ENCODE assay signal across 1 cellular context in the genomic region with DNA sequence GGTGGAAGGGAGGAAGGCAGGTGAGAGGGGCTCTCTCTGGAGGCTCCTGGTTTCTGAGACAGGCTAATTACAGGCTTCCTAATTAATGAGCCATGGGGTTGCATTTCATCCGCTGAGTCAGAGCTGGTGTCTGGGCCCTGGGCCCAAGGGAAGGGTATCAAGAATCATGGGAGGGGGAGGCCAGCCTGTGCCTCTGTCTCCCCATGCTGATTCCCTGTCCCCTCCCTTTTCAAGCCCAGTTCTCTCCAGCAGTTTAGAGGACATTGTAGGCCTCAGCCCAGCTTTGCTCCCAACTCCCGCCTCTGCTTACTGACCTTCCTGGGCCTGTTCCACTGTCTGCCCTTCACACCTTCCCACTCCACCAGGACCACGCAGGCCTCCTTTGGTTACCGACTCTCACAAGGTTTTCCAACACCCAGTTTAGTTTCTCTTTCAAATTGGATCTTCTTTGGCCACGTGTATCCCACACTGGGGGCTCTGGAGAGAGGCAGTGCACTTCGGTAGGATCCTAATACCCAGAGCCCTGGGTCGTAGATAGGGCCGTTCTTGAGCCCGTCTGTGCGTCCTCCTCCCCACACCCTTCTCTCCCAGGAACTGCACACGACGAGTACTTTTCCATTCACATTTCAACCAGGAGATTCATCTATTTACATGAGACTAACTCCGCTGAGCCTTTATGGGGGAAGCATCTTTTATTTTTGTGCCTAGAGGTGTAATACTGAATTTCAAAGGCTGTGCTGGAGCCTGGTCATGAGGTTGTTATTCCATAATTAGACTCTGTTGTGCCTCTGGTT.
TF ChIP-seq lines count a peak whose summit lies in the region.

No MANE protein-coding gene starts in this region.

TF ChIP-seq in HepG2, 621 proteins besides CTCF, POLR2A, EP300 and RAD21 (continues in another document):
- no peak for TF ChIP-seq MAFK (conservative IDR thresholded peaks at IDR 0.05 in 1 of 2, IDR thresholded peaks at IDR 0.05 in 1 of 2; ENCODE audit: low read length in 2 of 2)
- TF ChIP-seq, protein P1, sequence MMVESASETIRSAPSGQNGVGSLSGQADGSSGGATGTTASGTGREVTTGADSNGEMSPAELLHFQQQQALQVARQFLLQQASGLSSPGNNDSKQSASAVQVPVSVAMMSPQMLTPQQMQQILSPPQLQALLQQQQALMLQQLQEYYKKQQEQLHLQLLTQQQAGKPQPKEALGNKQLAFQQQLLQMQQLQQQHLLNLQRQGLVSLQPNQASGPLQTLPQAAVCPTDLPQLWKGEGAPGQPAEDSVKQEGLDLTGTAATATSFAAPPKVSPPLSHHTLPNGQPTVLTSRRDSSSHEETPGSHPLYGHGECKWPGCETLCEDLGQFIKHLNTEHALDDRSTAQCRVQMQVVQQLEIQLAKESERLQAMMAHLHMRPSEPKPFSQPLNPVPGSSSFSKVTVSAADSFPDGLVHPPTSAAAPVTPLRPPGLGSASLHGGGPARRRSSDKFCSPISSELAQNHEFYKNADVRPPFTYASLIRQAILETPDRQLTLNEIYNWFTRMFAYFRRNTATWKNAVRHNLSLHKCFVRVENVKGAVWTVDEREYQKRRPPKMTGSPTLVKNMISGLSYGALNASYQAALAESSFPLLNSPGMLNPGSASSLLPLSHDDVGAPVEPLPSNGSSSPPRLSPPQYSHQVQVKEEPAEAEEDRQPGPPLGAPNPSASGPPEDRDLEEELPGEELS (CRISPR knock-in tag; IDR thresholded peaks at IDR 0.05), result no peak
- no peak for TF ChIP-seq NAIF1 (CRISPR knock-in tag; IDR thresholded peaks at IDR 0.05; ENCODE audit: borderline replicate concordance)
- no peak for TF ChIP-seq ZNF235 (CRISPR knock-in tag; IDR thresholded peaks at IDR 0.05; ENCODE audit: borderline replicate concordance)
- 0 out of 2 replicates have a peak, but pooled peaks have one; percentile 7 for TF ChIP-seq ZNF709 (CRISPR knock-in tag; IDR thresholded peaks at IDR 0.05)
- TF ChIP-seq, protein P2, sequence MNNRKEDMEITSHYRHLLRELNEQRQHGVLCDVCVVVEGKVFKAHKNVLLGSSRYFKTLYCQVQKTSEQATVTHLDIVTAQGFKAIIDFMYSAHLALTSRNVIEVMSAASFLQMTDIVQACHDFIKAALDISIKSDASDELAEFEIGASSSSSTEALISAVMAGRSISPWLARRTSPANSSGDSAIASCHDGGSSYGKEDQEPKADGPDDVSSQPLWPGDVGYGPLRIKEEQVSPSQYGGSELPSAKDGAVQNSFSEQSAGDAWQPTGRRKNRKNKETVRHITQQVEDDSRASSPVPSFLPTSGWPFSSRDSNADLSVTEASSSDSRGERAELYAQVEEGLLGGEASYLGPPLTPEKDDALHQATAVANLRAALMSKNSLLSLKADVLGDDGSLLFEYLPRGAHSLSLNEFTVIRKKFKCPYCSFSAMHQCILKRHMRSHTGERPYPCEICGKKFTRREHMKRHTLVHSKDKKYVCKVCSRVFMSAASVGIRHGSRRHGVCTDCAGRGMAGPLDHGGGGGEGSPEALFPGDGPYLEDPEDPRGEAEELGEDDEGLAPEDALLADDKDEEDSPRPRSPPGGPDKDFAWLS (CRISPR knock-in tag; IDR thresholded peaks at IDR 0.05; ENCODE audit: borderline replicate concordance), result no peak
- 0 out of 2 replicates have a peak, but pooled peaks have one; percentile 36 for TF ChIP-seq MYC (CRISPR knock-in tag; IDR thresholded peaks at IDR 0.05; ENCODE audit: borderline replicate concordance)
- TF ChIP-seq HNRNPK (IDR thresholded peaks at IDR 0.05; ENCODE audit: low read depth, low read length, poor library complexity, severe bottlenecking), result no peak
- TF ChIP-seq RNF2 (conservative IDR thresholded peaks at IDR 0.05; ENCODE audit: low read depth), result no peak
- 0 out of 2 replicates have a peak, but pooled peaks have one; percentile 0 for TF ChIP-seq YEATS2 (CRISPR knock-in tag; IDR thresholded peaks at IDR 0.05; ENCODE audit: borderline replicate concordance)
- no peak for TF ChIP-seq CHCHD3 (CRISPR knock-in tag; IDR thresholded peaks at IDR 0.05)
- no peak for TF ChIP-seq CBFB (CRISPR knock-in tag; IDR thresholded peaks at IDR 0.05)
- TF ChIP-seq HNRNPL (IDR thresholded peaks at IDR 0.05; ENCODE audit: low read depth, low read length), result no peak
- TF ChIP-seq TBX2 (CRISPR knock-in tag; IDR thresholded peaks at IDR 0.05; ENCODE audit: borderline replicate concordance), result peak; percentile 53; the same call in 1 of the 2 replicates
- TF ChIP-seq, protein P3, sequence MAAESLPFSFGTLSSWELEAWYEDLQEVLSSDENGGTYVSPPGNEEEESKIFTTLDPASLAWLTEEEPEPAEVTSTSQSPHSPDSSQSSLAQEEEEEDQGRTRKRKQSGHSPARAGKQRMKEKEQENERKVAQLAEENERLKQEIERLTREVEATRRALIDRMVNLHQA (CRISPR knock-in tag; IDR thresholded peaks at IDR 0.05), result no peak
- TF ChIP-seq HMGA1 (CRISPR knock-in tag; conservative IDR thresholded peaks at IDR 0.05), result 0 out of 2 replicates have a peak, but pooled peaks have one; percentile 50
- no peak for TF ChIP-seq RFX5 (IDR thresholded peaks at IDR 0.05; ENCODE audit: low read depth, low read length)
- TF ChIP-seq FOSL2 (CRISPR knock-in tag; IDR thresholded peaks at IDR 0.05), result 0 out of 2 replicates have a peak, but pooled peaks have one; percentile 5
- TF ChIP-seq MAFF (IDR thresholded peaks at IDR 0.05; ENCODE audit: low read depth, low read length), result no peak
- TF ChIP-seq, protein P4, sequence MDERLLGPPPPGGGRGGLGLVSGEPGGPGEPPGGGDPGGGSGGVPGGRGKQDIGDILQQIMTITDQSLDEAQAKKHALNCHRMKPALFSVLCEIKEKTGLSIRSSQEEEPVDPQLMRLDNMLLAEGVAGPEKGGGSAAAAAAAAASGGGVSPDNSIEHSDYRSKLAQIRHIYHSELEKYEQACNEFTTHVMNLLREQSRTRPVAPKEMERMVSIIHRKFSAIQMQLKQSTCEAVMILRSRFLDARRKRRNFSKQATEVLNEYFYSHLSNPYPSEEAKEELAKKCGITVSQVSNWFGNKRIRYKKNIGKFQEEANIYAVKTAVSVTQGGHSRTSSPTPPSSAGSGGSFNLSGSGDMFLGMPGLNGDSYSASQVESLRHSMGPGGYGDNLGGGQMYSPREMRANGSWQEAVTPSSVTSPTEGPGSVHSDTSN (CRISPR knock-in tag; IDR thresholded peaks at IDR 0.05), result no peak
- TF ChIP-seq, protein P5, sequence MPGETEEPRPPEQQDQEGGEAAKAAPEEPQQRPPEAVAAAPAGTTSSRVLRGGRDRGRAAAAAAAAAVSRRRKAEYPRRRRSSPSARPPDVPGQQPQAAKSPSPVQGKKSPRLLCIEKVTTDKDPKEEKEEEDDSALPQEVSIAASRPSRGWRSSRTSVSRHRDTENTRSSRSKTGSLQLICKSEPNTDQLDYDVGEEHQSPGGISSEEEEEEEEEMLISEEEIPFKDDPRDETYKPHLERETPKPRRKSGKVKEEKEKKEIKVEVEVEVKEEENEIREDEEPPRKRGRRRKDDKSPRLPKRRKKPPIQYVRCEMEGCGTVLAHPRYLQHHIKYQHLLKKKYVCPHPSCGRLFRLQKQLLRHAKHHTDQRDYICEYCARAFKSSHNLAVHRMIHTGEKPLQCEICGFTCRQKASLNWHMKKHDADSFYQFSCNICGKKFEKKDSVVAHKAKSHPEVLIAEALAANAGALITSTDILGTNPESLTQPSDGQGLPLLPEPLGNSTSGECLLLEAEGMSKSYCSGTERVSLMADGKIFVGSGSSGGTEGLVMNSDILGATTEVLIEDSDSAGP (CRISPR knock-in tag; IDR thresholded peaks at IDR 0.05; ENCODE audit: borderline replicate concordance), result peak; percentile 42; the same call in 1 of the 2 replicates
- peak; percentile 14; the same call in 1 of the 2 replicates for TF ChIP-seq TOPORS (CRISPR knock-in tag; IDR thresholded peaks at IDR 0.05)
- TF ChIP-seq, protein P6, sequence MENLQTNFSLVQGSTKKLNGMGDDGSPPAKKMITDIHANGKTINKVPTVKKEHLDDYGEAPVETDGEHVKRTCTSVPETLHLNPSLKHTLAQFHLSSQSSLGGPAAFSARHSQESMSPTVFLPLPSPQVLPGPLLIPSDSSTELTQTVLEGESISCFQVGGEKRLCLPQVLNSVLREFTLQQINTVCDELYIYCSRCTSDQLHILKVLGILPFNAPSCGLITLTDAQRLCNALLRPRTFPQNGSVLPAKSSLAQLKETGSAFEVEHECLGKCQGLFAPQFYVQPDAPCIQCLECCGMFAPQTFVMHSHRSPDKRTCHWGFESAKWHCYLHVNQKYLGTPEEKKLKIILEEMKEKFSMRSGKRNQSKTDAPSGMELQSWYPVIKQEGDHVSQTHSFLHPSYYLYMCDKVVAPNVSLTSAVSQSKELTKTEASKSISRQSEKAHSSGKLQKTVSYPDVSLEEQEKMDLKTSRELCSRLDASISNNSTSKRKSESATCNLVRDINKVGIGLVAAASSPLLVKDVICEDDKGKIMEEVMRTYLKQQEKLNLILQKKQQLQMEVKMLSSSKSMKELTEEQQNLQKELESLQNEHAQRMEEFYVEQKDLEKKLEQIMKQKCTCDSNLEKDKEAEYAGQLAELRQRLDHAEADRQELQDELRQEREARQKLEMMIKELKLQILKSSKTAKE (CRISPR knock-in tag; IDR thresholded peaks at IDR 0.05; ENCODE audit: borderline replicate concordance), result no peak
- TF ChIP-seq ZNF335 (CRISPR knock-in tag; IDR thresholded peaks at IDR 0.05), result no peak
- TF ChIP-seq, protein P7, sequence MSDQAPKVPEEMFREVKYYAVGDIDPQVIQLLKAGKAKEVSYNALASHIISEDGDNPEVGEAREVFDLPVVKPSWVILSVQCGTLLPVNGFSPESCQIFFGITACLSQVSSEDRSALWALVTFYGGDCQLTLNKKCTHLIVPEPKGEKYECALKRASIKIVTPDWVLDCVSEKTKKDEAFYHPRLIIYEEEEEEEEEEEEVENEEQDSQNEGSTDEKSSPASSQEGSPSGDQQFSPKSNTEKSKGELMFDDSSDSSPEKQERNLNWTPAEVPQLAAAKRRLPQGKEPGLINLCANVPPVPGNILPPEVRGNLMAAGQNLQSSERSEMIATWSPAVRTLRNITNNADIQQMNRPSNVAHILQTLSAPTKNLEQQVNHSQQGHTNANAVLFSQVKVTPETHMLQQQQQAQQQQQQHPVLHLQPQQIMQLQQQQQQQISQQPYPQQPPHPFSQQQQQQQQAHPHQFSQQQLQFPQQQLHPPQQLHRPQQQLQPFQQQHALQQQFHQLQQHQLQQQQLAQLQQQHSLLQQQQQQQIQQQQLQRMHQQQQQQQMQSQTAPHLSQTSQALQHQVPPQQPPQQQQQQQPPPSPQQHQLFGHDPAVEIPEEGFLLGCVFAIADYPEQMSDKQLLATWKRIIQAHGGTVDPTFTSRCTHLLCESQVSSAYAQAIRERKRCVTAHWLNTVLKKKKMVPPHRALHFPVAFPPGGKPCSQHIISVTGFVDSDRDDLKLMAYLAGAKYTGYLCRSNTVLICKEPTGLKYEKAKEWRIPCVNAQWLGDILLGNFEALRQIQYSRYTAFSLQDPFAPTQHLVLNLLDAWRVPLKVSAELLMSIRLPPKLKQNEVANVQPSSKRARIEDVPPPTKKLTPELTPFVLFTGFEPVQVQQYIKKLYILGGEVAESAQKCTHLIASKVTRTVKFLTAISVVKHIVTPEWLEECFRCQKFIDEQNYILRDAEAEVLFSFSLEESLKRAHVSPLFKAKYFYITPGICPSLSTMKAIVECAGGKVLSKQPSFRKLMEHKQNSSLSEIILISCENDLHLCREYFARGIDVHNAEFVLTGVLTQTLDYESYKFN (CRISPR knock-in tag; conservative IDR thresholded peaks at IDR 0.05), result no peak
- TF ChIP-seq SMAD1 (CRISPR knock-in tag; IDR thresholded peaks at IDR 0.05; ENCODE audit: borderline replicate concordance, low read depth), result 0 out of 2 replicates have a peak, but pooled peaks have one; percentile 17
- peak; percentile 23; the same call in 1 of the 2 replicates for TF ChIP-seq PHF8 (CRISPR knock-in tag; IDR thresholded peaks at IDR 0.05)
- TF ChIP-seq, protein P8, sequence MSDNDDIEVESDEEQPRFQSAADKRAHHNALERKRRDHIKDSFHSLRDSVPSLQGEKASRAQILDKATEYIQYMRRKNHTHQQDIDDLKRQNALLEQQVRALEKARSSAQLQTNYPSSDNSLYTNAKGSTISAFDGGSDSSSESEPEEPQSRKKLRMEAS (IDR thresholded peaks at IDR 0.05), result peak; percentile 51
- TF ChIP-seq, protein P9, sequence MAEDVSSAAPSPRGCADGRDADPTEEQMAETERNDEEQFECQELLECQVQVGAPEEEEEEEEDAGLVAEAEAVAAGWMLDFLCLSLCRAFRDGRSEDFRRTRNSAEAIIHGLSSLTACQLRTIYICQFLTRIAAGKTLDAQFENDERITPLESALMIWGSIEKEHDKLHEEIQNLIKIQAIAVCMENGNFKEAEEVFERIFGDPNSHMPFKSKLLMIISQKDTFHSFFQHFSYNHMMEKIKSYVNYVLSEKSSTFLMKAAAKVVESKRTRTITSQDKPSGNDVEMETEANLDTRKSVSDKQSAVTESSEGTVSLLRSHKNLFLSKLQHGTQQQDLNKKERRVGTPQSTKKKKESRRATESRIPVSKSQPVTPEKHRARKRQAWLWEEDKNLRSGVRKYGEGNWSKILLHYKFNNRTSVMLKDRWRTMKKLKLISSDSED (CRISPR knock-in tag; IDR thresholded peaks at IDR 0.05), result 0 out of 2 replicates have a peak, but pooled peaks have one; percentile 50
- 0 out of 2 replicates have a peak, but pooled peaks have one; percentile 1 for TF ChIP-seq ZNF230 (CRISPR knock-in tag; IDR thresholded peaks at IDR 0.05)
- no peak for TF ChIP-seq HNF4A (CRISPR knock-in tag; IDR thresholded peaks at IDR 0.05)
- TF ChIP-seq CC2D1A (CRISPR knock-in tag; IDR thresholded peaks at IDR 0.05), result no peak
- TF ChIP-seq, protein P10, sequence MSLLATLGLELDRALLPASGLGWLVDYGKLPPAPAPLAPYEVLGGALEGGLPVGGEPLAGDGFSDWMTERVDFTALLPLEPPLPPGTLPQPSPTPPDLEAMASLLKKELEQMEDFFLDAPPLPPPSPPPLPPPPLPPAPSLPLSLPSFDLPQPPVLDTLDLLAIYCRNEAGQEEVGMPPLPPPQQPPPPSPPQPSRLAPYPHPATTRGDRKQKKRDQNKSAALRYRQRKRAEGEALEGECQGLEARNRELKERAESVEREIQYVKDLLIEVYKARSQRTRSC (CRISPR knock-in tag; IDR thresholded peaks at IDR 0.05; ENCODE audit: low read depth), result no peak
- no peak for TF ChIP-seq SALL2 (CRISPR knock-in tag; IDR thresholded peaks at IDR 0.05)
- 0 out of 2 replicates have a peak, but pooled peaks have one; percentile 8 for TF ChIP-seq ARID2 (CRISPR knock-in tag; IDR thresholded peaks at IDR 0.05; ENCODE audit: borderline replicate concordance)
- TF ChIP-seq ZNF619 (CRISPR knock-in tag; IDR thresholded peaks at IDR 0.05), result 0 out of 2 replicates have a peak, but pooled peaks have one; percentile 51
- TF ChIP-seq ZFX (CRISPR knock-in tag; IDR thresholded peaks at IDR 0.05; ENCODE audit: low read depth), result peak; percentile 63
- no peak for TF ChIP-seq ZBTB42 (CRISPR knock-in tag; IDR thresholded peaks at IDR 0.05)
- TF ChIP-seq NCOA1 (CRISPR knock-in tag; IDR thresholded peaks at IDR 0.05), result no peak
- TF ChIP-seq, protein P11, sequence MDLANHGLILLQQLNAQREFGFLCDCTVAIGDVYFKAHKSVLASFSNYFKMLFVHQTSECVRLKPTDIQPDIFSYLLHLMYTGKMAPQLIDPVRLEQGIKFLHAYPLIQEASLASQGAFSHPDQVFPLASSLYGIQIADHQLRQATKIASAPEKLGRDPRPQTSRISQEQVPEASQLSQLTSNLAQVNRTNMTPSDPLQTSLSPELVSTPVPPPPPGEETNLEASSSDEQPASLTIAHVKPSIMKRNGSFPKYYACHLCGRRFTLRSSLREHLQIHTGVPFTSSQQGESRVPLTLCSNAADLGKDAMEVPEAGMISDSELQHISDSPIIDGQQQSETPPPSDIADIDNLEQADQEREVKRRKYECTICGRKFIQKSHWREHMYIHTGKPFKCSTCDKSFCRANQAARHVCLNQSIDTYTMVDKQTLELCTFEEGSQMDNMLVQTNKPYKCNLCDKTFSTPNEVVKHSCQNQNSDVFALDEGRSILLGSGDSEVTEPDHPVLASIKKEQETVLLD (CRISPR knock-in tag; IDR thresholded peaks at IDR 0.05; ENCODE audit: low read depth), result no peak
- no peak for TF ChIP-seq POLR2G (IDR thresholded peaks at IDR 0.05; ENCODE audit: low read depth, low read length)
